Comparison of ENCODE assay signal across 1 cellular context in genomic region chr5:137856916-137857862, GRCh38.
TF ChIP-seq lines count a peak whose summit lies in the region.

No MANE protein-coding gene starts in this region.

TF ChIP-seq in K562, 482 proteins besides CTCF, POLR2A, EP300 and RAD21 (continued from another document):
- TF ChIP-seq, protein P1, sequence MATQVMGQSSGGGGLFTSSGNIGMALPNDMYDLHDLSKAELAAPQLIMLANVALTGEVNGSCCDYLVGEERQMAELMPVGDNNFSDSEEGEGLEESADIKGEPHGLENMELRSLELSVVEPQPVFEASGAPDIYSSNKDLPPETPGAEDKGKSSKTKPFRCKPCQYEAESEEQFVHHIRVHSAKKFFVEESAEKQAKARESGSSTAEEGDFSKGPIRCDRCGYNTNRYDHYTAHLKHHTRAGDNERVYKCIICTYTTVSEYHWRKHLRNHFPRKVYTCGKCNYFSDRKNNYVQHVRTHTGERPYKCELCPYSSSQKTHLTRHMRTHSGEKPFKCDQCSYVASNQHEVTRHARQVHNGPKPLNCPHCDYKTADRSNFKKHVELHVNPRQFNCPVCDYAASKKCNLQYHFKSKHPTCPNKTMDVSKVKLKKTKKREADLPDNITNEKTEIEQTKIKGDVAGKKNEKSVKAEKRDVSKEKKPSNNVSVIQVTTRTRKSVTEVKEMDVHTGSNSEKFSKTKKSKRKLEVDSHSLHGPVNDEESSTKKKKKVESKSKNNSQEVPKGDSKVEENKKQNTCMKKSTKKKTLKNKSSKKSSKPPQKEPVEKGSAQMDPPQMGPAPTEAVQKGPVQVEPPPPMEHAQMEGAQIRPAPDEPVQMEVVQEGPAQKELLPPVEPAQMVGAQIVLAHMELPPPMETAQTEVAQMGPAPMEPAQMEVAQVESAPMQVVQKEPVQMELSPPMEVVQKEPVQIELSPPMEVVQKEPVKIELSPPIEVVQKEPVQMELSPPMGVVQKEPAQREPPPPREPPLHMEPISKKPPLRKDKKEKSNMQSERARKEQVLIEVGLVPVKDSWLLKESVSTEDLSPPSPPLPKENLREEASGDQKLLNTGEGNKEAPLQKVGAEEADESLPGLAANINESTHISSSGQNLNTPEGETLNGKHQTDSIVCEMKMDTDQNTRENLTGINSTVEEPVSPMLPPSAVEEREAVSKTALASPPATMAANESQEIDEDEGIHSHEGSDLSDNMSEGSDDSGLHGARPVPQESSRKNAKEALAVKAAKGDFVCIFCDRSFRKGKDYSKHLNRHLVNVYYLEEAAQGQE (CRISPR knock-in tag; IDR thresholded peaks at IDR 0.05; ENCODE audit: low read depth), result no peak
- TF ChIP-seq, protein P2, sequence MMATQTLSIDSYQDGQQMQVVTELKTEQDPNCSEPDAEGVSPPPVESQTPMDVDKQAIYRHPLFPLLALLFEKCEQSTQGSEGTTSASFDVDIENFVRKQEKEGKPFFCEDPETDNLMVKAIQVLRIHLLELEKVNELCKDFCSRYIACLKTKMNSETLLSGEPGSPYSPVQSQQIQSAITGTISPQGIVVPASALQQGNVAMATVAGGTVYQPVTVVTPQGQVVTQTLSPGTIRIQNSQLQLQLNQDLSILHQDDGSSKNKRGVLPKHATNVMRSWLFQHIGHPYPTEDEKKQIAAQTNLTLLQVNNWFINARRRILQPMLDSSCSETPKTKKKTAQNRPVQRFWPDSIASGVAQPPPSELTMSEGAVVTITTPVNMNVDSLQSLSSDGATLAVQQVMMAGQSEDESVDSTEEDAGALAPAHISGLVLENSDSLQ (IDR thresholded peaks at IDR 0.05), result peak; percentile 35; the same call in 1 of the 2 replicates
